Comparison of ENCODE assay signal across 12 cellular contexts in genomic region chr2:136019304-136019703, GRCh38. TPM values are rescaled to one million over a fixed set of nuclear protein-coding genes. Genes with fewer than 3 reads are reported as not detected.
A peak's percentile ranks its signal among the peaks of the same experiment; 100 is the strongest.
DNase-seq lines count a peak whose midpoint lies in the region; ATAC-seq lines count a peak whose summit lies in the region.
"Had no signal": no experiment of that assay in that cellular context is flagged by ENCODE, and none has a peak within 500 bp of the region (broad histone marks: within the 10 kb centered on the region; RNA-seq: fewer than 3 reads in every experiment).

No MANE protein-coding gene starts in this region.

- peaks cover 32 to 76% of the 10 kb centered on the region in 2 donors for H3K4me1 Mint-ChIP-seq in stimulated activated naive B cell treated with anti-CD40 and anti-IgM and Interleukin-4, amounts not matched to agents 10 μg/mL and 1 μg/mL and 100 μg/mL, for 72 hours
- H3K4me1 Mint-ChIP-seq in activated CD8-positive, alpha-beta T cell treated with anti-CD3 and anti-CD28 coated beads, Interleukin-2, amount 10 ng/mL, durations not matched to agents 7 days and 5 days (ENCODE audit: low read depth): peaks cover 18% of the 10 kb centered on the region

- no peaks in the 10 kb centered on the region for H3K27me3 ChIP-seq in right cardiac atrium (ENCODE audit: control insufficient read depth, insufficient read depth)
- H3K27me3 ChIP-seq: heart left ventricle had no signal

- H3K9me3 ChIP-seq in right cardiac atrium (ENCODE audit: control insufficient read depth, low read length): no peaks in the 10 kb centered on the region
- H3K9me3 ChIP-seq: heart left ventricle had no signal

- peak overlapping the region; percentile 73 for H3K27ac Mint-ChIP-seq in stimulated activated naive B cell treated with anti-CD40 and anti-IgM and Interleukin-4, amounts not matched to agents 10 μg/mL and 1 μg/mL and 100 μg/mL, for 72 hours
- H3K27ac Mint-ChIP-seq in activated CD8-positive, alpha-beta T cell treated with anti-CD3 and anti-CD28 coated beads, Interleukin-2, amount 10 ng/mL, durations not matched to agents 7 days and 5 days: no peak overlapping the region
- H3K27ac Mint-ChIP-seq: T-helper 1 cell treated with Interleukin-12 subunit alpha and Interleukin-12 subunit beta and Interleukin-4 antibody, amounts not matched to agents 30 μg/mL and 1 μg/mL, for 36 hours had no signal

- H3K4me3 Mint-ChIP-seq in stimulated activated naive B cell treated with anti-CD40 and anti-IgM and Interleukin-4, amounts not matched to agents 10 μg/mL and 1 μg/mL and 100 μg/mL, for 72 hours: peak overlapping the region; percentile 11 to 28
- H3K4me3 Mint-ChIP-seq in activated CD8-positive, alpha-beta T cell treated with anti-CD3 and anti-CD28 coated beads, Interleukin-2, amount 10 ng/mL, durations not matched to agents 7 days and 5 days: no peak overlapping the region
- H3K4me3 Mint-ChIP-seq: T-helper 1 cell treated with Interleukin-12 subunit alpha and Interleukin-12 subunit beta and Interleukin-4 antibody, amounts not matched to agents 30 μg/mL and 1 μg/mL, for 36 hours had no signal

- no peaks in the 10 kb centered on the region for H3K27me3 Mint-ChIP-seq in stimulated activated naive B cell treated with anti-CD40 and anti-IgM and Interleukin-4, amounts not matched to agents 10 μg/mL and 1 μg/mL and 100 μg/mL, for 72 hours
- H3K27me3 Mint-ChIP-seq in activated CD8-positive, alpha-beta T cell treated with anti-CD3 and anti-CD28 coated beads, Interleukin-2, amount 10 ng/mL, durations not matched to agents 7 days and 5 days (ENCODE audit: low read depth): no peaks in the 10 kb centered on the region

- no peaks in the 10 kb centered on the region for H3K36me3 Mint-ChIP-seq in stimulated activated naive B cell treated with anti-CD40 and anti-IgM and Interleukin-4, amounts not matched to agents 10 μg/mL and 1 μg/mL and 100 μg/mL, for 72 hours
- peaks cover 9% of the 10 kb centered on the region for H3K36me3 Mint-ChIP-seq in activated CD8-positive, alpha-beta T cell treated with anti-CD3 and anti-CD28 coated beads, Interleukin-2, amount 10 ng/mL, durations not matched to agents 7 days and 5 days (ENCODE audit: low read depth)

- intact Hi-C loops in right cardiac atrium (cut with DNase I) (no loop called here), Right ventricle myocardium superior (cut with DNase I) (no loop called here)

- WGBS in right cardiac atrium: 71% methylated on average over 5 of the region's 5 CpGs

- peak; percentile 14 to 28 for ATAC-seq in right cardiac atrium
- ATAC-seq in Right ventricle myocardium superior (ENCODE audit: poor library complexity): no peak
- ATAC-seq in HG02798 (IDR thresholded peaks at IDR 0.05; ENCODE audit: poor library complexity, unreplicated experiment): peak; percentile 56
- peak; percentile 89 to 91 for ATAC-seq in stimulated activated naive B cell treated with anti-CD40 and anti-IgM and Interleukin-4, amounts not matched to agents 10 μg/mL and 1 μg/mL and 100 μg/mL, for 72 hours (replicated peaks)
- ATAC-seq in activated CD8-positive, alpha-beta T cell treated with anti-CD3 and anti-CD28 coated beads, Interleukin-2, amount 10 ng/mL, durations not matched to agents 7 days and 5 days: no peak

- H3K9me3 Mint-ChIP-seq in stimulated activated naive B cell treated with anti-CD40 and anti-IgM and Interleukin-4, amounts not matched to agents 10 μg/mL and 1 μg/mL and 100 μg/mL, for 72 hours: peaks cover 0 to 4% of the 10 kb centered on the region in 2 donors
- H3K9me3 Mint-ChIP-seq in activated CD8-positive, alpha-beta T cell treated with anti-CD3 and anti-CD28 coated beads, Interleukin-2, amount 10 ng/mL, durations not matched to agents 7 days and 5 days (ENCODE audit: insufficient read depth): peaks cover 5% of the 10 kb centered on the region

- POLR2A ChIA-PET in activated CD8-positive, alpha-beta T cell treated with anti-CD3 and anti-CD28 coated beads, Interleukin-2, amount 10 ng/mL, durations not matched to agents 7 days and 5 days (lab: Charles Lee): no interaction called here

- no peak overlapping the region for H3K27ac ChIP-seq in right cardiac atrium (ENCODE audit: low read length)

- no peak overlapping the region for H3K4me3 ChIP-seq in right cardiac atrium (ENCODE audit: low read length)
- H3K4me3 ChIP-seq: heart left ventricle had no signal

- CTCF ChIA-PET in activated CD8-positive, alpha-beta T cell treated with anti-CD3 and anti-CD28 coated beads, Interleukin-2, amount 10 ng/mL, durations not matched to agents 7 days and 5 days (lab: Charles Lee): interaction anchor here (1.4 kb wide), 1 partner anchor 365 kb away, joined by 5 read pairs; no protein-coding TSS in a partner anchor

- DNase-seq in right cardiac atrium (no peak), Right ventricle myocardium superior (no peak), NOMO-1 treated with dmso at 0.1 percent for 144 hours (lab: John Stamatoyannopoulos, UW; ENCODE audit: unreplicated experiment) (peak; percentile 79)
- peak; percentile 62 for DNase-seq in stimulated activated naive B cell treated with anti-CD40 and anti-IgM and Interleukin-4, amounts not matched to agents 10 μg/mL and 1 μg/mL and 100 μg/mL, for 72 hours
- no peak for DNase-seq in activated T-cell treated with anti-CD3 and anti-CD28 coated beads, Interleukin-2, amount 50 U/mL, for 48 hours
- no peak for DNase-seq in stimulated activated CD4-positive, alpha-beta T cell treated with anti-CD3 and anti-CD28 coated beads, Interleukin-1b, Interleukin-23, amount 100 ng/mL, for 48 hours
- no peak for DNase-seq in activated CD8-positive, alpha-beta T cell treated with anti-CD3 and anti-CD28 coated beads, Interleukin-2, amount 10 ng/mL, durations not matched to agents 7 days and 5 days
- DNase-seq: heart left ventricle; NCI-H2227 treated with DMSO at 0.1 percent for 48 hours; stimulated activated CD4-positive, alpha-beta T cell treated with anti-CD3 and anti-CD28 coated beads, Interleukin-2, amount 100 ng/mL, for 24 hours had no signal

- H3K4me1 ChIP-seq in right cardiac atrium (ENCODE audit: control insufficient read depth, insufficient read depth, low read length): peaks cover 4% of the 10 kb centered on the region

RNA-seq across cellular contexts. Expression of gene DARS1, which starts 33.9 kb away (rescaled TPM):
- 10 to 100 TPM; 50.0 to 56.0 (median 54.3) TPM for total RNA-seq in right cardiac atrium
- 63.4 TPM for polyA plus RNA-seq in right cardiac atrium
- total RNA-seq in Right ventricle myocardium superior: 62.8 TPM
- total RNA-seq in activated CD8-positive, alpha-beta T cell treated with anti-CD3 and anti-CD28 coated beads, Interleukin-2, amount 10 ng/mL, durations not matched to agents 7 days and 5 days: 100 to 1,000 TPM; 139 to 148 TPM

Comparison
In these comparisons a context has a peak if more than half of its experiments do, and no peak if none do; other contexts are left out.
1. ATAC-seq: peak in right cardiac atrium (2 of 2), HG02798 (single experiment) and stimulated activated naive B cell treated with anti-CD40 and anti-IgM and Interleukin-4, amounts not matched to agents 10 μg/mL and 1 μg/mL and 100 μg/mL, for 72 hours (2 of 2); none in Right ventricle myocardium superior (single experiment) and activated CD8-positive, alpha-beta T cell treated with anti-CD3 and anti-CD28 coated beads, Interleukin-2, amount 10 ng/mL, durations not matched to agents 7 days and 5 days (single experiment).
2. DNase-seq: peak in NOMO-1 treated with dmso at 0.1 percent for 144 hours (single experiment) and stimulated activated naive B cell treated with anti-CD40 and anti-IgM and Interleukin-4, amounts not matched to agents 10 μg/mL and 1 μg/mL and 100 μg/mL, for 72 hours (single experiment); none in right cardiac atrium (0 of 3), Right ventricle myocardium superior (single experiment), activated T-cell treated with anti-CD3 and anti-CD28 coated beads, Interleukin-2, amount 50 U/mL, for 48 hours (0 of 2), stimulated activated CD4-positive, alpha-beta T cell treated with anti-CD3 and anti-CD28 coated beads, Interleukin-1b, Interleukin-23, amount 100 ng/mL, for 48 hours (single experiment) and activated CD8-positive, alpha-beta T cell treated with anti-CD3 and anti-CD28 coated beads, Interleukin-2, amount 10 ng/mL, durations not matched to agents 7 days and 5 days (single experiment).